ENCODE assay signal across 1 cellular context in genomic region chr6:156832166-156832743, GRCh38.
TF ChIP-seq lines count a peak whose summit lies in the region.

No MANE protein-coding gene starts in this region.

TF ChIP-seq in GM12878, 131 proteins besides CTCF, POLR2A, EP300 and RAD21 (continued from another document):
- TF ChIP-seq CEBPZ (IDR thresholded peaks at IDR 0.05; ENCODE audit: low read depth, low read length): no peak
- no peak for TF ChIP-seq TCF3 (IDR thresholded peaks at IDR 0.05; ENCODE audit: borderline replicate concordance, insufficient read depth, low read depth, low read length)
- TF ChIP-seq USF1 (IDR thresholded peaks at IDR 0.05; ENCODE audit: borderline replicate concordance, extremely low read length, insufficient read depth, low read depth, low read length): no peak
- peak; percentile 95 for TF ChIP-seq PKNOX1 (IDR thresholded peaks at IDR 0.05)
- no peak for TF ChIP-seq HCFC1 (IDR thresholded peaks at IDR 0.05; ENCODE audit: low read length)
- TF ChIP-seq SP1 (IDR thresholded peaks at IDR 0.05; ENCODE audit: low read depth, low read length): peak; percentile 52
- no peak for TF ChIP-seq SUZ12 (IDR thresholded peaks at IDR 0.05; ENCODE audit: unreplicated experiment)
- no peak for TF ChIP-seq CREM (IDR thresholded peaks at IDR 0.05; ENCODE audit: low read depth)
- TF ChIP-seq ZBED1 (IDR thresholded peaks at IDR 0.05; ENCODE audit: borderline replicate concordance): no peak
- TF ChIP-seq FOS (IDR thresholded peaks at IDR 0.05; ENCODE audit: borderline replicate concordance, extremely low read depth, insufficient read length): peak; percentile 29
- TF ChIP-seq PBX3 (IDR thresholded peaks at IDR 0.05; ENCODE audit: insufficient replicate concordance, low read depth, low read length): peak; percentile 85
TF ChIP-seq in GM12878: peak in this region for 4.
